In genomic region chr17:76791053-76791980, GRCh38 we compare ENCODE assay signal across 8 cellular contexts. TPM values are rescaled to one million over a fixed set of nuclear protein-coding genes. Genes with fewer than 3 reads are reported as not detected.
DNase-seq lines count a peak whose midpoint lies in the region; ATAC-seq, FAIRE-seq and TF ChIP-seq lines count a peak whose summit lies in the region.

No MANE protein-coding gene starts in this region.

- DNase-seq in NCI-H2227 treated with DMSO at 0.1 percent for 48 hours (lab: John Stamatoyannopoulos, UW) (peak; percentile 67), glomerular visceral epithelial cell (ENCODE audit: extremely low spot score) (peak; percentile 72), kidney (no peak), mesenteric fat pad (ENCODE audit: low spot score) (no peak), mesendoderm (no peak)
- peak; percentile 10 to 46 for DNase-seq in activated T-cell treated with anti-CD3 and anti-CD28 coated beads, Interleukin-2, amount 50 U/mL, for 72 hours
- DNase-seq in stimulated activated CD8-positive, alpha-beta memory T cell treated with anti-CD3 and anti-CD28 coated beads, Interleukin-4, amount 100 ng/mL, for 48 hours = peak; percentile 41

- no peak overlapping the region for H3K18ac ChIP-seq in mesendoderm (ENCODE audit: low read length)

- H3K9me3 Mint-ChIP-seq in activated T-cell treated with anti-CD3 and anti-CD28 coated beads, Interleukin-2, amount 50 U/mL, for 72 hours = peaks cover 0 to 3% of the 10 kb centered on the region in 2 donors

- no peak overlapping the region for H2BK5ac ChIP-seq in mesendoderm (ENCODE audit: low read length)

- no peaks in the 10 kb centered on the region for H3K4me1 ChIP-seq in kidney (ENCODE audit: control insufficient read depth in 1 of 2, insufficient read depth in 1 of 2, low read depth in 1 of 2, low read length in 2 of 2)
- H3K4me1 ChIP-seq in mesendoderm (ENCODE audit: control insufficient read depth, low read depth, low read length) = no peaks in the 10 kb centered on the region

- H3K9me3 ChIP-seq in kidney (ENCODE audit: control insufficient read depth in 1 of 2, low read length in 2 of 2) = no peaks in the 10 kb centered on the region

- no CpG with 5 or more reads among the region's 11 CpGs for WGBS in mesendoderm (ENCODE audit: extremely low coverage, insufficient coverage, low lambda C conversion rate)

- no peaks in the 10 kb centered on the region for H3K27me3 Mint-ChIP-seq in activated T-cell treated with anti-CD3 and anti-CD28 coated beads, Interleukin-2, amount 50 U/mL, for 72 hours (ENCODE audit: low read depth)

- no peaks in the 10 kb centered on the region for H3K36me3 ChIP-seq in kidney (ENCODE audit: control insufficient read depth in 1 of 2, insufficient read depth in 2 of 2, low read length in 2 of 2)
- no peaks in the 10 kb centered on the region for H3K36me3 ChIP-seq in mesendoderm (ENCODE audit: control insufficient read depth, insufficient read depth, low read length)

- no peak overlapping the region for H3K23ac ChIP-seq in mesendoderm (ENCODE audit: low read length)

- no peak overlapping the region for H3K4ac ChIP-seq in mesendoderm (ENCODE audit: low read depth, low read length)

- H3K27me3 ChIP-seq in mesendoderm (ENCODE audit: insufficient read depth, low read length, poor library complexity) = no peaks in the 10 kb centered on the region

- no peaks in the 10 kb centered on the region for H3K79me1 ChIP-seq in mesendoderm (ENCODE audit: low read length)

- no peak overlapping the region for H4K5ac ChIP-seq in mesendoderm (ENCODE audit: low read length)

- H3K4me1 Mint-ChIP-seq in activated T-cell treated with anti-CD3 and anti-CD28 coated beads, Interleukin-2, amount 50 U/mL, for 72 hours (ENCODE audit: low read depth) = peaks cover 12% of the 10 kb centered on the region

- H3K27ac ChIP-seq in kidney (ENCODE audit: low read depth in 2 of 2, low read length in 2 of 2) (no peak overlapping the region), mesendoderm (ENCODE audit: low read depth, low read length) (no peak overlapping the region)

- peak overlapping the region; percentile 0; the same call in 1 of the 2 replicates for H3K4me3 ChIP-seq in GM08714 (ENCODE audit: low read length)
- no peak overlapping the region for H3K4me3 ChIP-seq in kidney (ENCODE audit: low read length in 2 of 2)
- no peak overlapping the region for H3K4me3 ChIP-seq in mesendoderm (ENCODE audit: low read length)

- H3K56ac ChIP-seq in mesendoderm (ENCODE audit: low read length) = no peak overlapping the region

- TF ChIP-seq CTCF in kidney (IDR thresholded peaks at IDR 0.05; ENCODE audit: borderline replicate concordance, extremely low read depth, insufficient read depth) = no peak

- no peak overlapping the region for H2AK5ac ChIP-seq in mesendoderm (ENCODE audit: low read length)

- peak overlapping the region; percentile 59 to 64 for H3K4me3 Mint-ChIP-seq in activated T-cell treated with anti-CD3 and anti-CD28 coated beads, Interleukin-2, amount 50 U/mL, for 72 hours

- H3K9ac ChIP-seq in kidney (ENCODE audit: low read length in 2 of 2) (no peak overlapping the region), mesendoderm (ENCODE audit: low read length) (no peak overlapping the region)

- FAIRE-seq in kidney (lab: Jason Lieb, UNC) = no peak

- intact Hi-C loops in kidney (cut with DNase I) = no loop called here

- H2BK15ac ChIP-seq in mesendoderm (replicated peaks; ENCODE audit: low read depth) = no peak overlapping the region

- H4K8ac ChIP-seq in mesendoderm (ENCODE audit: low read depth, low read length) = no peak overlapping the region

- ATAC-seq in activated T-cell treated with anti-CD3 and anti-CD28 coated beads, Interleukin-2, amount 50 U/mL, for 72 hours (replicated peaks in 1 of 2) = peak; percentile 61 to 80

- no peak overlapping the region for H3K27ac Mint-ChIP-seq in activated T-cell treated with anti-CD3 and anti-CD28 coated beads, Interleukin-2, amount 50 U/mL, for 72 hours

- H3K79me2 ChIP-seq in mesendoderm (ENCODE audit: control insufficient read depth, insufficient read depth, low read length) = no peaks in the 10 kb centered on the region

- peaks cover 0 to 1% of the 10 kb centered on the region in 2 donors for H3K36me3 Mint-ChIP-seq in activated T-cell treated with anti-CD3 and anti-CD28 coated beads, Interleukin-2, amount 50 U/mL, for 72 hours (ENCODE audit: insufficient read depth in 2 of 2)

- H3K4me2 ChIP-seq in mesendoderm (ENCODE audit: low read length) = no peak overlapping the region

- H2BK120ac ChIP-seq in mesendoderm (ENCODE audit: low read depth, low read length) = no peak overlapping the region

RNA-seq across cellular contexts. Expression of gene MFSD11, which starts 53.4 kb away (rescaled TPM):
- total RNA-seq in activated T-cell treated with anti-CD3 and anti-CD28 coated beads, Interleukin-2, amount 50 U/mL, for 72 hours = 10 to 100 TPM; 34.8 to 43.1 TPM
- total RNA-seq in kidney (22.6 TPM), mesenteric fat pad (23.2 TPM)
- 12.5 TPM for polyA plus RNA-seq in kidney (ENCODE audit: insufficient read depth, low read depth, low replicate concordance)
- polyA plus RNA-seq in mesendoderm (2013, experiment 1 of 2) = 13.5 TPM
- 14.5 TPM for polyA plus RNA-seq in mesendoderm (2013, experiment 2 of 2)

RNA-seq across cellular contexts. Expression of gene SRSF2, which starts 54.2 kb away (rescaled TPM):
- 100 to 1,000 TPM; 260 to 275 TPM for total RNA-seq in activated T-cell treated with anti-CD3 and anti-CD28 coated beads, Interleukin-2, amount 50 U/mL, for 72 hours
- total RNA-seq in kidney (155 TPM), mesenteric fat pad (179 TPM)
- polyA plus RNA-seq in kidney (ENCODE audit: insufficient read depth, low read depth, low replicate concordance) = 129 TPM
- 501 TPM for polyA plus RNA-seq in mesendoderm (2013, experiment 1 of 2)
- 494 TPM for polyA plus RNA-seq in mesendoderm (2013, experiment 2 of 2)

Comparison
In these comparisons a context has a peak if more than half of its experiments do, and no peak if none do; other contexts are left out.
1. DNase-seq: peak in NCI-H2227 treated with DMSO at 0.1 percent for 48 hours (single experiment), activated T-cell treated with anti-CD3 and anti-CD28 coated beads, Interleukin-2, amount 50 U/mL, for 72 hours (2 of 2), glomerular visceral epithelial cell (single experiment) and stimulated activated CD8-positive, alpha-beta memory T cell treated with anti-CD3 and anti-CD28 coated beads, Interleukin-4, amount 100 ng/mL, for 48 hours (single experiment); none in kidney (single experiment), mesenteric fat pad (single experiment) and mesendoderm (single experiment).